In genomic region chr11:9823439-9823838, GRCh38 we compare ENCODE assay signal across 3 cellular contexts.
TF ChIP-seq lines count a peak whose summit lies in the region.

No MANE protein-coding gene starts in this region.

TF ChIP-seq in SK-N-SH treated with all-trans-retinoic acid at 6 μM for 48 hours, 23 proteins besides CTCF, POLR2A, EP300 and RAD21 (continued from another document):
- TF ChIP-seq PPARA (CRISPR knock-in tag; IDR thresholded peaks at IDR 0.05; ENCODE audit: borderline replicate concordance) (no peak), RARB (CRISPR knock-in tag; IDR thresholded peaks at IDR 0.05) (no peak), BACH2 (CRISPR knock-in tag; IDR thresholded peaks at IDR 0.05; ENCODE audit: borderline replicate concordance) (no peak), ARNTL (CRISPR knock-in tag; IDR thresholded peaks at IDR 0.05; ENCODE audit: borderline replicate concordance, low read depth) (no peak), POU6F1 (CRISPR knock-in tag; IDR thresholded peaks at IDR 0.05; ENCODE audit: borderline replicate concordance, low read depth) (no peak), SNAI2 (CRISPR knock-in tag; IDR thresholded peaks at IDR 0.05) (no peak), ESRRG (CRISPR knock-in tag; IDR thresholded peaks at IDR 0.05) (no peak), TOX (CRISPR knock-in tag; IDR thresholded peaks at IDR 0.05; ENCODE audit: borderline replicate concordance) (no peak), ZC3H10 (CRISPR knock-in tag; IDR thresholded peaks at IDR 0.05) (no peak), ZFP30 (CRISPR knock-in tag; IDR thresholded peaks at IDR 0.05) (no peak), ZNF565 (CRISPR knock-in tag; conservative IDR thresholded peaks at IDR 0.05; ENCODE audit: low read depth) (no peak), GLIS3 (CRISPR knock-in tag; IDR thresholded peaks at IDR 0.05) (no peak), CREB5 (CRISPR knock-in tag; IDR thresholded peaks at IDR 0.05; ENCODE audit: low read depth) (no peak), TSHZ2 (CRISPR knock-in tag; IDR thresholded peaks at IDR 0.05) (no peak)
TF ChIP-seq in SK-N-SH treated with all-trans-retinoic acid at 6 μM for 48 hours: peak in this region for 0.

TF ChIP-seq in SK-N-SH, 30 proteins besides CTCF, POLR2A, EP300 and RAD21 (continued from another document):
- TF ChIP-seq FOXJ3 (CRISPR knock-in tag; IDR thresholded peaks at IDR 0.05) = no peak
- TF ChIP-seq USF2 (IDR thresholded peaks at IDR 0.05; ENCODE audit: borderline replicate concordance, low read depth, low read length) = no peak
- TF ChIP-seq POLR2AphosphoS5 (IDR thresholded peaks at IDR 0.05; ENCODE audit: low read depth, low read length) = no peak
- no peak for TF ChIP-seq TCF12 (IDR thresholded peaks at IDR 0.05)
- TF ChIP-seq JUND (IDR thresholded peaks at IDR 0.05) = no peak
- TF ChIP-seq YY1 (IDR thresholded peaks at IDR 0.05; ENCODE audit: low read depth) = no peak
- no peak for TF ChIP-seq TAF1 (IDR thresholded peaks at IDR 0.05; ENCODE audit: borderline replicate concordance, low read depth, low read length)
- no peak for TF ChIP-seq GABPA (IDR thresholded peaks at IDR 0.05; ENCODE audit: low read depth)

TF ChIP-seq in WTC11, 78 proteins besides CTCF, POLR2A, EP300 and RAD21 (continued from another document):
- TF ChIP-seq ATF2 (CRISPR knock-in tag; IDR thresholded peaks at IDR 0.05; ENCODE audit: borderline replicate concordance, low read depth) (no peak), ZNF512 (CRISPR knock-in tag; IDR thresholded peaks at IDR 0.05; ENCODE audit: borderline replicate concordance) (no peak), OVOL2 (CRISPR knock-in tag; IDR thresholded peaks at IDR 0.05; ENCODE audit: borderline replicate concordance) (no peak), NFATC4 (CRISPR knock-in tag; IDR thresholded peaks at IDR 0.05) (no peak), ERG (CRISPR knock-in tag; IDR thresholded peaks at IDR 0.05) (no peak), FOXJ3 (CRISPR knock-in tag; IDR thresholded peaks at IDR 0.05; ENCODE audit: borderline replicate concordance) (no peak), MXD4 (CRISPR knock-in tag; IDR thresholded peaks at IDR 0.05; ENCODE audit: borderline replicate concordance) (no peak), ZSCAN18 (CRISPR knock-in tag; IDR thresholded peaks at IDR 0.05) (no peak), AFF4 (CRISPR knock-in tag; IDR thresholded peaks at IDR 0.05; ENCODE audit: borderline replicate concordance) (no peak), ETV6 (CRISPR knock-in tag; IDR thresholded peaks at IDR 0.05) (no peak)
TF ChIP-seq in WTC11: peak in this region for 0.
